Comparison of ENCODE assay signal across 10 cellular contexts in genomic region chr12:124804011-124804621, GRCh38. TPM values are rescaled to one million over a fixed set of nuclear protein-coding genes. Genes with fewer than 3 reads are reported as not detected.
DNase-seq lines count a peak whose midpoint lies in the region; ATAC-seq and TF ChIP-seq lines count a peak whose summit lies in the region.
"Had no signal": no experiment of that assay in that cellular context is flagged by ENCODE, and none has a peak within 500 bp of the region (broad histone marks: within the 10 kb centered on the region; RNA-seq: fewer than 3 reads in every experiment).

No MANE protein-coding gene starts in this region.

- H3K27ac ChIP-seq in body of pancreas (peak overlapping the region in 2 of 4 donors; percentile 1 to 25), transverse colon (peak overlapping the region in 1 of 4 donors; percentile 0)

- no peak overlapping the region for H3K27ac Mint-ChIP-seq in stimulated activated naive CD8-positive, alpha-beta T cell treated with anti-CD3 and anti-CD28 coated beads, Interleukin-15, amount 100 ng/mL, for 72 hours
- H3K27ac Mint-ChIP-seq: B cell had no signal

- H3K36me3 ChIP-seq in body of pancreas (replicated peaks in 1 of 2; ENCODE audit: insufficient read depth in 1 of 2, low read depth in 2 of 2) (no peaks in the 10 kb centered on the region), transverse colon (no peaks in the 10 kb centered on the region)

- DNase-seq in stimulated activated naive CD8-positive, alpha-beta T cell treated with anti-CD3 and anti-CD28 coated beads, Interleukin-15, Interleukin-2, amounts not matched to agents 100 U/mL and 50 U/mL, for 24 hours: no peak
- DNase-seq in stimulated activated naive CD8-positive, alpha-beta T cell treated with anti-CD3 and anti-CD28 coated beads, Interleukin-15, amount 100 ng/mL, for 72 hours: no peak
- DNase-seq in body of pancreas (peak; percentile 26 to 67 (median 55)), kidney tubule cell (ENCODE audit: low spot score) (peak; percentile 13), transverse colon (no peak), Kasumi-1 (lab: John Stamatoyannopoulos, UW) (no peak), NCI-H510A treated with DMSO at 0.1 percent for 48 hours (lab: John Stamatoyannopoulos, UW) (no peak)
- no peak for DNase-seq in activated CD4-positive, alpha-beta T cell treated with anti-CD3 and anti-CD28 coated beads for 48 hours
- DNase-seq: stimulated activated CD4-positive, alpha-beta T cell treated with anti-CD3 and anti-CD28 coated beads, Interleukin-4, amount 100 ng/mL, for 24 hours had no signal

- no peaks in the 10 kb centered on the region for H3K4me1 Mint-ChIP-seq in stimulated activated naive CD8-positive, alpha-beta T cell treated with anti-CD3 and anti-CD28 coated beads, Interleukin-15, amount 100 ng/mL, for 72 hours
- H3K4me1 Mint-ChIP-seq: B cell had no signal

- peak; percentile 15 for ATAC-seq in stimulated activated naive CD8-positive, alpha-beta T cell treated with anti-CD3 and anti-CD28 coated beads, Interleukin-15, Interleukin-2, amounts not matched to agents 100 U/mL and 50 U/mL, for 24 hours
- ATAC-seq in stimulated activated naive CD8-positive, alpha-beta T cell treated with anti-CD3 and anti-CD28 coated beads, Interleukin-15, amount 100 ng/mL, for 72 hours: no peak
- ATAC-seq in body of pancreas: peak; percentile 72

- H3K9me3 Mint-ChIP-seq in stimulated activated naive CD8-positive, alpha-beta T cell treated with anti-CD3 and anti-CD28 coated beads, Interleukin-15, amount 100 ng/mL, for 72 hours: no peaks in the 10 kb centered on the region

- no peaks in the 10 kb centered on the region for H3K9me3 ChIP-seq in body of pancreas
- H3K9me3 ChIP-seq in transverse colon: no peaks in the 10 kb centered on the region

- no peaks in the 10 kb centered on the region for H3K27me3 Mint-ChIP-seq in stimulated activated naive CD8-positive, alpha-beta T cell treated with anti-CD3 and anti-CD28 coated beads, Interleukin-15, amount 100 ng/mL, for 72 hours
- H3K27me3 Mint-ChIP-seq: B cell had no signal

- in situ Hi-C loops in transverse colon (cut with MboI; ENCODE audit: low pct_ligation_motif_present in 1 of 4, low pct_unique_long_range_greater_than_20kb in 1 of 4, low sequenced_read_pairs in 3 of 4): no loop called here

- intact Hi-C loops in body of pancreas (cut with DNase I): no loop called here
- intact Hi-C loops in transverse colon (cut with DNase I; ENCODE audit: low total_unique reads): no loop called here

- TF ChIP-seq POLR2A in body of pancreas (IDR thresholded peaks at IDR 0.05) (no peak), transverse colon (IDR thresholded peaks at IDR 0.05) (no peak)

- TF ChIP-seq CTCF in body of pancreas (IDR thresholded peaks at IDR 0.05) (peak in 2 of 7 experiments; percentile 11 to 17), transverse colon (IDR thresholded peaks at IDR 0.05) (no peak)

- H3K4me3 ChIP-seq in body of pancreas: no peak overlapping the region
- no peak overlapping the region for H3K4me3 ChIP-seq in transverse colon

- H3K4me3 Mint-ChIP-seq in stimulated activated naive CD8-positive, alpha-beta T cell treated with anti-CD3 and anti-CD28 coated beads, Interleukin-15, amount 100 ng/mL, for 72 hours: no peak overlapping the region
- H3K4me3 Mint-ChIP-seq: B cell had no signal

- WGBS in body of pancreas, 2 donors: 51 to 88% methylated on average over 6 to 9 of the region's 9 CpGs
- 67 to 86% methylated on average over 1 to 9 of the region's 9 CpGs for WGBS in transverse colon (ENCODE audit: low coverage in 1 of 2), 2 donors

- H3K4me1 ChIP-seq in body of pancreas: peaks cover 10% of the 10 kb centered on the region
- H3K4me1 ChIP-seq in transverse colon: no peaks in the 10 kb centered on the region

- H3K27me3 ChIP-seq in body of pancreas (no peaks in the 10 kb centered on the region), transverse colon (no peaks in the 10 kb centered on the region)

- TF ChIP-seq EP300 in transverse colon (IDR thresholded peaks at IDR 0.05; ENCODE audit: low read depth): no peak

RNA-seq across cellular contexts. Expression of gene SCARB1, which starts 59.5 kb away (rescaled TPM):
- 10 to 100 TPM; 16.5 to 18.9 TPM for total RNA-seq in body of pancreas
- 100 to 1,000 TPM in 1 of 4 donors, 10 to 100 TPM in 3; 33.7 to 252 (median 43.6) TPM for total RNA-seq in transverse colon

Comparison
In these comparisons a context has a peak if more than half of its experiments do, and no peak if none do; other contexts are left out.
1. DNase-seq: peak in body of pancreas (4 of 4) and kidney tubule cell (single experiment); none in stimulated activated naive CD8-positive, alpha-beta T cell treated with anti-CD3 and anti-CD28 coated beads, Interleukin-15, Interleukin-2, amounts not matched to agents 100 U/mL and 50 U/mL, for 24 hours (single experiment), stimulated activated naive CD8-positive, alpha-beta T cell treated with anti-CD3 and anti-CD28 coated beads, Interleukin-15, amount 100 ng/mL, for 72 hours (0 of 2), transverse colon (single experiment), activated CD4-positive, alpha-beta T cell treated with anti-CD3 and anti-CD28 coated beads for 48 hours (single experiment), Kasumi-1 (0 of 2) and NCI-H510A treated with DMSO at 0.1 percent for 48 hours (single experiment).